1 cellular context compared by ENCODE assay signal in genomic region chr11:9516113-9516512, GRCh38.
TF ChIP-seq lines count a peak whose summit lies in the region.

No MANE protein-coding gene starts in this region.

TF ChIP-seq in GM12878, 131 proteins besides CTCF, POLR2A, EP300 and RAD21:
- TF ChIP-seq CEBPB (IDR thresholded peaks at IDR 0.05; ENCODE audit: borderline replicate concordance in 1 of 2, low read depth in 2 of 2, low read length in 2 of 2) (no peak), BMI1 (IDR thresholded peaks at IDR 0.05; ENCODE audit: borderline replicate concordance) (peak; percentile 56), CHD1 (IDR thresholded peaks at IDR 0.05; ENCODE audit: low read depth, low read length) (no peak), WRNIP1 (IDR thresholded peaks at IDR 0.05; ENCODE audit: borderline replicate concordance, low read depth, low read length) (no peak), SUZ12 (IDR thresholded peaks at IDR 0.05; ENCODE audit: unreplicated experiment) (no peak)
